In the genomic region with DNA sequence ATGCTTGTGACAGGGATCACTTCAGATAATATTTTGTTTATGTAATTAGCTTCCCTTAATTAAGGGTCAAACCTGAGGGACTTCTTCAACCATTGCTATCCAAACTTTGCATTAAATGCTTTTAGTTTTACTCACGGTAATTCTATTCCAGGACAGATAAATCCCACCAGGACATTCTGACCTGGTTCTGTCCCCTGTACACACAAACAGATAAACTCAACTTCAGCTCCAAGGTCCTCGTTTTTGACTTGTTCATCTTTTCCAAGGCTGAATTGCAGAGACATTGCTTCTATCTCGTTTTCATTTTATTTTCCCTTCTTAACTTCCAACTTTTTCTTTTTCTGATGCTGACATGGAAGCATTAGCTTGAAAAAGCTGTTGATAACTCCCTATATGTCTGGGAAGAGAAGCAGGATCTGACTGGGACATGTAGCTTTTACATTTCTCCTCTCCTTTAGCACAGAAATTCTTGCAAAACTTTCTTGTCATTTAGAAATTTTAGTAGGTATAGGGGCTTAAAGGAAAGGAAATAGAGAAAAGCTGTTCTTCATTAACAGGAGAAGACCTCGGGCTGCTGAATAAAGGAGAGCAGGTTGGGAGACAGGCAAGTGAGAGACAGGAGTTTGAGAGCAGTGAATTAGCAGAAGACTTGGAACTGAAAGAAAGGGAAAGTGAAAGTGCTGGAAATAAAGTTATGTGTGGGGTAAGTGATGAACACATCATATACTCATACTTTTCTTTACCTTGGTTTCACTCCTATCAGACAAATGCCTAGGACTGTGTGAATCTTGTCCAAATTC, we compare ENCODE assay signal across 8 cellular contexts.
DNase-seq lines count a peak whose midpoint lies in the region; ATAC-seq and TF ChIP-seq lines count a peak whose summit lies in the region.

No MANE protein-coding gene starts in this region.

- no peaks in the 10 kb centered on the region for H3K27me3 Mint-ChIP-seq in chondrocyte (ENCODE audit: low read depth)
- H3K27me3 Mint-ChIP-seq in naive thymus-derived CD4-positive, alpha-beta T cell: no peaks in the 10 kb centered on the region

- H3K27ac Mint-ChIP-seq in chondrocyte (ENCODE audit: unreplicated experiment): peak overlapping the region; percentile 67
- H3K27ac Mint-ChIP-seq in naive thymus-derived CD4-positive, alpha-beta T cell: peak overlapping the region; percentile 88 to 95 (median 91)

- no peaks in the 10 kb centered on the region for H3K9me3 ChIP-seq in naive thymus-derived CD4-positive, alpha-beta T cell (ENCODE audit: control insufficient read depth in 2 of 3, low read length in 3 of 3)

- H3K36me3 ChIP-seq in BJ (ENCODE audit: control insufficient read depth, insufficient read depth, low read length): no peaks in the 10 kb centered on the region
- no peaks in the 10 kb centered on the region for H3K36me3 ChIP-seq in naive thymus-derived CD4-positive, alpha-beta T cell (ENCODE audit: control insufficient read depth in 2 of 3, insufficient read depth in 3 of 3, low read length in 3 of 3)

- CTCF ChIA-PET in BJ (lab: Yijun Ruan, JAX): interaction anchor here (2.0 kb wide), 1 partner anchor 17 kb away, joined by 7 read pairs; no protein-coding TSS in a partner anchor
- CTCF ChIA-PET in naive thymus-derived CD4-positive, alpha-beta T cell (lab: Charles Lee): interaction anchor here (0.7 kb wide), 1 partner anchor 190 kb away, joined by 4 read pairs; no protein-coding TSS in a partner anchor

- intact Hi-C loops in naive thymus-derived CD4-positive, alpha-beta T cell (cut with micrococcal nuclease): loop anchor here (1.0 to 10.0 kb wide), 13 partner anchors 9 to 634 kb away; a partner anchor contains a TSS

- ATAC-seq in GM21529 (IDR thresholded peaks at IDR 0.05; ENCODE audit: unreplicated experiment): peak; percentile 76
- peak; percentile 81 for ATAC-seq in naive thymus-derived CD4-positive, alpha-beta T cell
- no peak for ATAC-seq in GM21515 (IDR thresholded peaks at IDR 0.05; ENCODE audit: unreplicated experiment)

- H3K4me1 ChIP-seq in naive thymus-derived CD4-positive, alpha-beta T cell (ENCODE audit: control insufficient read depth in 2 of 2, insufficient read depth in 2 of 2, low read length in 2 of 2): peaks cover 16 to 19% of the 10 kb centered on the region in 2 donors

- H3K27me3 ChIP-seq in BJ (ENCODE audit: control insufficient read depth, insufficient read depth, low read length): no peaks in the 10 kb centered on the region
- no peaks in the 10 kb centered on the region for H3K27me3 ChIP-seq in naive thymus-derived CD4-positive, alpha-beta T cell (ENCODE audit: control insufficient read depth in 2 of 2, insufficient read depth in 2 of 2, low read length in 2 of 2)

- H3K27ac ChIP-seq in naive thymus-derived CD4-positive, alpha-beta T cell (ENCODE audit: low read depth, low read length): peak overlapping the region; percentile 58

- peaks cover 22% of the 10 kb centered on the region for H3K4me1 Mint-ChIP-seq in chondrocyte (ENCODE audit: low read depth)
- H3K4me1 Mint-ChIP-seq in naive thymus-derived CD4-positive, alpha-beta T cell: peaks cover 15 to 57% (median 46%) of the 10 kb centered on the region in 7 donors

- no peaks in the 10 kb centered on the region for H3K36me3 Mint-ChIP-seq in chondrocyte (ENCODE audit: low read depth)
- peaks cover 3 to 36% (median 3%) of the 10 kb centered on the region in 5 donors for H3K36me3 Mint-ChIP-seq in naive thymus-derived CD4-positive, alpha-beta T cell

- no peak for TF ChIP-seq CTCF in BJ (IDR thresholded peaks at IDR 0.05; ENCODE audit: insufficient read depth, low read depth, low read length)
- TF ChIP-seq CTCF in chondrocyte (IDR thresholded peaks at IDR 0.05): no peak

- peak overlapping the region; percentile 51 for H3K4me3 Mint-ChIP-seq in chondrocyte (ENCODE audit: unreplicated experiment)
- peak overlapping the region; percentile 68 to 93 (median 87) for H3K4me3 Mint-ChIP-seq in naive thymus-derived CD4-positive, alpha-beta T cell

- DNase-seq in BJ (ENCODE audit: low read depth) (no peak), NOMO-1 treated with dmso at 0.1 percent for 144 hours (lab: John Stamatoyannopoulos, UW; ENCODE audit: unreplicated experiment) (peak; percentile 36), chondrocyte (ENCODE audit: low spot score) (no peak), iPS-NIHi11 (ENCODE audit: low spot score) (no peak)
- DNase-seq in naive thymus-derived CD4-positive, alpha-beta T cell: peak in 7 of 9 donors; percentile 16 to 64 (median 47)
- DNase-seq in stimulated activated naive CD4-positive, alpha-beta T cell treated with Interleukin-2 at 50 U/mL for 16 hours (lab: John Stamatoyannopoulos, UW): no peak

- H3K4me3 ChIP-seq in BJ (ENCODE audit: low read depth, low read length): peak overlapping the region; percentile 1; the same call in 1 of the 2 replicates
- H3K4me3 ChIP-seq in naive thymus-derived CD4-positive, alpha-beta T cell (ENCODE audit: low read length): peak overlapping the region; percentile 45

- POLR2A ChIA-PET in BJ (lab: Charles Lee): interaction anchor here (0.7 kb wide), 1 partner anchor 105 kb away, joined by 3 read pairs; no protein-coding TSS in a partner anchor
- POLR2A ChIA-PET in naive thymus-derived CD4-positive, alpha-beta T cell (lab: Charles Lee): interaction anchor here (0.7 to 1.3 kb wide), 3 partner anchors 14 to 171 kb away, joined by 3 read pairs; no protein-coding TSS in a partner anchor

- no peaks in the 10 kb centered on the region for H3K9me3 Mint-ChIP-seq in chondrocyte (ENCODE audit: low read depth)
- peaks cover 0 to 22% (median 0%) of the 10 kb centered on the region in 11 donors for H3K9me3 Mint-ChIP-seq in naive thymus-derived CD4-positive, alpha-beta T cell

Comparison
In these comparisons a context has a peak if more than half of its experiments do, and no peak if none do; other contexts are left out.
1. DNase-seq: peak in NOMO-1 treated with dmso at 0.1 percent for 144 hours (single experiment) and naive thymus-derived CD4-positive, alpha-beta T cell (7 of 9); none in BJ (single experiment), chondrocyte (single experiment), stimulated activated naive CD4-positive, alpha-beta T cell treated with Interleukin-2 at 50 U/mL for 16 hours (single experiment) and iPS-NIHi11 (single experiment).